Comparison of ENCODE assay signal across 11 cellular contexts in the genomic region with DNA sequence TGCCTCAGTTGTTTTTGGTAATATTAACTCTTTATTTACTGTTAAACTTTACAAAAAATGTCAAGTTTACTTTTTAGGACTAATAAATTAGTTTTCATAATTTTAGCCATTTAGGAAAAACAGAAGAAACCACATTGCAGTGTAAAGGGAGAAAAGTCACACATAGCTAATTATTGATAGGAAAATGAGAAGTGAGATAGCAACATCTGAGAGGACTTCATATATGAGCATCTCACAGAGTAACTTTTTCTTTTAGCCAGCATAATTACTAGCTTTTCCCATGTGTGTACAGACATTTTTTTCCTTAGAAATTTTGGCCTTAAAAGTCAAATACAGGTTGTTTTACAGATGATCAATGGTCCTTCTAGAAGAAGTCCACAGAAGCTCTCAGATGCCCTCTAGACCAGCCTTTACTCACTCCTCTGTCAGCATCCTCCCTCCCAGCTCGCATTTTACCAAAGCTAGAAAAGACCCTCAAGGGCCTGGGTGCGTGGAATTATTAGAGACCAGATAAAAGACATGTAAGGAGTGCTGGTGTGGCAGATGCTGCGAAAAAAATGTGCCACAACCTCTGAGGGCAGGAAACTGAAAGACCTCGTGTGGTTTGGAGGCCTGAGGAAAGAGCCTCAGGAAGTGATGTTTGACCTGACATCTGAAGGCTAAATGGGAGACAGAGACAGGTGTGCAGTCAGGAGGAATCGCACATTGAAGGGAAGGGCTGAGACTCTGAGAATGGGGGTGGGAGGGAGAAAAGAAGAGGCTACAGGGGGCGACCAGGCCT.
A peak's percentile ranks its signal among the peaks of the same experiment; 100 is the strongest.
DNase-seq lines count a peak whose midpoint lies in the region; ATAC-seq and TF ChIP-seq lines count a peak whose summit lies in the region.
"Had no signal": no experiment of that assay in that cellular context is flagged by ENCODE, and none has a peak within 500 bp of the region (broad histone marks: within the 10 kb centered on the region; RNA-seq: fewer than 3 reads in every experiment).

No MANE protein-coding gene starts in this region.

- peaks cover 6% of the 10 kb centered on the region for H3K79me1 ChIP-seq in trophoblast cell (ENCODE audit: low read length)

- no peak overlapping the region for H3K18ac ChIP-seq in trophoblast cell (ENCODE audit: low read length)

- no peak overlapping the region for H3K4me3 ChIP-seq in trophoblast cell (ENCODE audit: low read depth, low read length)
- H3K4me3 ChIP-seq in adrenal gland: no peak overlapping the region
- H3K4me3 ChIP-seq: SK-N-MC had no signal

- no peak overlapping the region for H3K23ac ChIP-seq in trophoblast cell (ENCODE audit: low read length)

- H3K4me1 Mint-ChIP-seq in effector memory CD8-positive, alpha-beta T cell (ENCODE audit: low read depth in 2 of 2): peaks cover 0 to 5% of the 10 kb centered on the region in 2 donors

- H2AFZ ChIP-seq in trophoblast cell (ENCODE audit: insufficient read depth, low read length, poor library complexity): no peak overlapping the region

- WGBS in trophoblast cell (ENCODE audit: extremely low coverage, insufficient coverage, insufficient read length): no CpG with 5 or more reads among the region's 6 CpGs
- 75 to 79% (median 77%) methylated on average over 6 of the region's 6 CpGs for WGBS in adrenal gland, 4 donors

- DNase-seq in trophoblast cell: no peak
- DNase-seq in adrenal gland: no peak
- no peak for DNase-seq in effector memory CD8-positive, alpha-beta T cell
- DNase-seq in DMS114 treated with DMSO at 0.1 percent for 48 hours (lab: John Stamatoyannopoulos, UW; ENCODE audit: unreplicated experiment): no peak
- no peak for DNase-seq in HCEC 1CT
- DNase-seq: KBM-7 had no signal

- no peak overlapping the region for H2BK5ac ChIP-seq in trophoblast cell (ENCODE audit: low read depth, low read length, poor library complexity)

- H3K9me3 ChIP-seq in trophoblast cell (ENCODE audit: insufficient read depth, low read depth, low read length) (no peaks in the 10 kb centered on the region), adrenal gland (replicated peaks in 1 of 3) (no peaks in the 10 kb centered on the region)

- ATAC-seq in GM18870 (IDR thresholded peaks at IDR 0.05; ENCODE audit: unreplicated experiment) (peak; percentile 59), GM21737 (IDR thresholded peaks at IDR 0.05; ENCODE audit: unreplicated experiment) (peak; percentile 67), HG03565 (IDR thresholded peaks at IDR 0.05; ENCODE audit: unreplicated experiment) (peak; percentile 33)
- no peak for ATAC-seq in effector memory CD8-positive, alpha-beta T cell (replicated peaks)

- peaks cover 12 to 30% of the 10 kb centered on the region in 2 experiments for H3K36me3 ChIP-seq in trophoblast cell (ENCODE audit: control insufficient read depth in 1 of 2, insufficient read depth in 2 of 2, low read length in 2 of 2)
- H3K36me3 ChIP-seq in adrenal gland (replicated peaks in 1 of 2): no peaks in the 10 kb centered on the region

- H3K14ac ChIP-seq in trophoblast cell (ENCODE audit: low read length): no peak overlapping the region

- no peak overlapping the region for H2BK120ac ChIP-seq in trophoblast cell (ENCODE audit: insufficient read depth, low read length, poor library complexity)

- H3K4ac ChIP-seq in trophoblast cell (ENCODE audit: low read depth, low read length): peak overlapping the region; percentile 35

- no peak overlapping the region for H3K27ac ChIP-seq in trophoblast cell (ENCODE audit: low read depth, low read length)
- H3K27ac ChIP-seq in adrenal gland: peak overlapping the region in 2 of 5 donors; percentile 49 to 74
- H3K27ac ChIP-seq: SK-N-MC had no signal

- H3K36me3 Mint-ChIP-seq in effector memory CD8-positive, alpha-beta T cell (ENCODE audit: insufficient read depth): no peaks in the 10 kb centered on the region

- H3K27ac Mint-ChIP-seq in effector memory CD8-positive, alpha-beta T cell: no peak overlapping the region
- H3K27ac Mint-ChIP-seq: activated naive CD4-positive, alpha-beta T cell treated with anti-CD3 and anti-CD28 coated beads, Interleukin-2, amount 50 U/mL, for 72 hours had no signal

- H3K9ac ChIP-seq in trophoblast cell (ENCODE audit: low read length): no peak overlapping the region

- no peaks in the 10 kb centered on the region for H3K9me3 Mint-ChIP-seq in effector memory CD8-positive, alpha-beta T cell
- H3K9me3 Mint-ChIP-seq: activated naive CD4-positive, alpha-beta T cell treated with anti-CD3 and anti-CD28 coated beads, Interleukin-2, amount 50 U/mL, for 72 hours had no signal

- H3K4me1 ChIP-seq in trophoblast cell (ENCODE audit: control insufficient read depth in 1 of 2, insufficient read depth in 2 of 2, low read length in 2 of 2) (peaks cover 4 to 12% of the 10 kb centered on the region in 2 experiments), adrenal gland (replicated peaks in 1 of 2) (peaks cover 21 to 67% of the 10 kb centered on the region in 2 donors)

- H4K12ac ChIP-seq in trophoblast cell (ENCODE audit: low read depth, low read length): no peak overlapping the region

- H2AK5ac ChIP-seq in trophoblast cell (ENCODE audit: low read length): no peak overlapping the region

- intact Hi-C loops in adrenal gland (cut with DNase I): no loop called here

- TF ChIP-seq CTCF in adrenal gland (IDR thresholded peaks at IDR 0.05): no peak

- H3K4me3 Mint-ChIP-seq in effector memory CD8-positive, alpha-beta T cell: no peak overlapping the region

- no peaks in the 10 kb centered on the region for H3K27me3 ChIP-seq in trophoblast cell (ENCODE audit: insufficient read depth, low read length)
- H3K27me3 ChIP-seq in adrenal gland: no peaks in the 10 kb centered on the region

- H3K4me2 ChIP-seq in trophoblast cell (ENCODE audit: low read length): no peak overlapping the region

- H3K27me3 Mint-ChIP-seq in effector memory CD8-positive, alpha-beta T cell: peaks cover 5 to 9% of the 10 kb centered on the region in 2 donors

- peaks cover 7% of the 10 kb centered on the region for H3K79me2 ChIP-seq in trophoblast cell (ENCODE audit: control insufficient read depth, insufficient read depth, low read length, poor library complexity)

- TF ChIP-seq POLR2A in adrenal gland (IDR thresholded peaks at IDR 0.05): no peak

- no peak overlapping the region for H4K91ac ChIP-seq in trophoblast cell (ENCODE audit: low read depth, low read length)

- no peak overlapping the region for H2BK12ac ChIP-seq in trophoblast cell (ENCODE audit: low read length)

- H4K8ac ChIP-seq in trophoblast cell (ENCODE audit: low read depth, low read length): no peak overlapping the region
